Comparison of ENCODE assay signal across 31 cellular contexts in the genomic region with DNA sequence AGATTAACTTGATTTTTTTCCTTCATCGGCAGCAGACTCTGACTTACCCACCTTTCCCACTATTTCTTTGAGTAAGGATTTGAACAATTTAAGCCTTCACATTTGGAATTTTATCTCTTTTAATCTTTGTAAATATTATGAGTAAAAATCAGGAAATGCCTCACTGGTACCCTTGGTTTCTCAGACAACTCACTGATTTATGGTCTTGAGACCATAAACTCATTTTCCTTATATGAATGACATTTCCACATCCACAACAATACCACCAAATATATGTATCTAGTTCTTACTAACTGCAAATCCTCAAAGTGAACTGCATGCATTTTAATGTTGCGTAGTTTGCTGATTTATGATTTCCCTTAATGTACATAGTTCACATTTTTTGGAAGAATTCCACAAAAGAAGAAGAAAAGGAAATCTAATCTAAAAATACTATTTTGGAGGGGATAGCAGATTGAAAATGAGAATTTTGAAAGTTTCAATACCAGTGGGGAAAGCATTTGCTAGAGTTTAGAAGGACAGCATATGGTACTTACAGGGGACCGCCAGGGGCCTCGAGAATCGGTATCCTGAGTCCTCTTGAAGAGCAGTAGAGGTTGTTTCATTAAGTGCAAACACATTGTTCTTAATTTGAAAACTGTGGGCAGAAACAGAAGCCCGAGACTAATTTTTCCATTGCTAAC.
DNase-seq lines count a peak whose midpoint lies in the region; ATAC-seq and TF ChIP-seq lines count a peak whose summit lies in the region.
"Had no signal": no experiment of that assay in that cellular context is flagged by ENCODE, and none has a peak within 500 bp of the region (broad histone marks: within the 10 kb centered on the region; RNA-seq: fewer than 3 reads in every experiment).

No MANE protein-coding gene starts in this region.

- DNase-seq in activated CD4-positive, alpha-beta T cell treated with anti-CD3 and anti-CD28 coated beads for 36 hours, result no peak
- DNase-seq in activated CD4-positive, alpha-beta T cell treated with anti-CD3 and anti-CD28 coated beads for 4 hours, result no peak
- peak; percentile 34 for DNase-seq in A673 (ENCODE audit: low spot score)
- no peak for DNase-seq in T-helper 17 cell
- peak; percentile 22 for DNase-seq in fibroblast of pulmonary artery (ENCODE audit: low read depth)
- no peak for DNase-seq in ecto neural progenitor cell (ENCODE audit: low spot score)
- DNase-seq: activated CD8-positive, alpha-beta memory T cell treated with anti-CD3 and anti-CD28 coated beads, Interleukin-2, amount 50 U/mL, for 48 hours; activated gamma-delta T cell treated with Interleukin-2 at 50 U/mL for 16 hours; brain microvascular endothelial cell; dorsolateral prefrontal cortex; lower lobe of right lung; mucosa of descending colon; MV-4-11; natural killer cell; NCI-H1436 treated with DMSO at 0.1 percent for 48 hours; NCI-H2081 treated with DMSO at 0.1 percent for 48 hours; NCI-H226; NCI-H748 treated with DMSO at 0.1 percent for 48 hours; occipital lobe; SHP77; stimulated activated CD4-positive, alpha-beta T cell treated with anti-CD3 and anti-CD28 coated beads, Interleukin-4, amount 100 ng/mL, for 24 hours; upper lobe of right lung had no signal

- peak overlapping the region; percentile 11 for H3K4me3 Mint-ChIP-seq in activated CD4-positive, alpha-beta T cell treated with anti-CD3 and anti-CD28 coated beads for 36 hours
- H3K4me3 Mint-ChIP-seq in T-helper 17 cell, result peak overlapping the region; percentile 36
- no peak overlapping the region for H3K4me3 Mint-ChIP-seq in stimulated activated memory B cell treated with anti-CD40 and anti-IgM and Interleukin-4, amounts not matched to agents 10 μg/mL and 1 μg/mL and 100 μg/mL, for 72 hours
- H3K4me3 Mint-ChIP-seq: CD14-positive monocyte, GM23338, IgD-negative memory B cell, natural killer cell had no signal

- no peaks in the 10 kb centered on the region for H3K27me3 ChIP-seq in A673 (replicated peaks; ENCODE audit: insufficient read depth, low read depth, low read length, poor library complexity)
- H3K27me3 ChIP-seq: brain microvascular endothelial cell, hepatocyte, upper lobe of right lung had no signal

- peaks cover 20% of the 10 kb centered on the region for H3K4me1 ChIP-seq in A673 (ENCODE audit: insufficient read depth, low read length, poor library complexity, severe bottlenecking)
- H3K4me1 ChIP-seq: gastroesophageal sphincter, lower lobe of right lung, upper lobe of right lung had no signal

- H3K36me3 Mint-ChIP-seq in activated CD4-positive, alpha-beta T cell treated with anti-CD3 and anti-CD28 coated beads for 36 hours (ENCODE audit: low read depth), result peaks cover 5% of the 10 kb centered on the region
- H3K36me3 Mint-ChIP-seq in T-helper 17 cell (ENCODE audit: low read depth), result no peaks in the 10 kb centered on the region
- no peaks in the 10 kb centered on the region for H3K36me3 Mint-ChIP-seq in stimulated activated memory B cell treated with anti-CD40 and anti-IgM and Interleukin-4, amounts not matched to agents 10 μg/mL and 1 μg/mL and 100 μg/mL, for 72 hours
- H3K36me3 Mint-ChIP-seq: CD14-positive monocyte, IgD-negative memory B cell, natural killer cell had no signal

- CTCF ChIA-PET in activated CD4-positive, alpha-beta T cell treated with anti-CD3 and anti-CD28 coated beads for 36 hours (lab: Charles Lee), result interaction anchor here (0.6 kb wide), 1 partner anchor 844 kb away, joined by 3 read pairs; no protein-coding TSS in a partner anchor
- CTCF ChIA-PET in A673 (lab: Charles Lee), result no interaction called here

- H3K4me3 ChIP-seq in A673 (ENCODE audit: low read depth, low read length, poor library complexity, severe bottlenecking) (no peak overlapping the region), fibroblast of pulmonary artery (replicated peaks; ENCODE audit: low read depth, low read length) (no peak overlapping the region)
- H3K4me3 ChIP-seq: dorsolateral prefrontal cortex, gastroesophageal sphincter, GM23338, hepatocyte, lower lobe of right lung, mucosa of descending colon, upper lobe of right lung had no signal

- POLR2A ChIA-PET in activated CD4-positive, alpha-beta T cell treated with anti-CD3 and anti-CD28 coated beads for 36 hours (lab: Charles Lee), result no interaction called here
- POLR2A ChIA-PET in A673 (lab: Charles Lee; ENCODE audit: low non-redundant PET), result no interaction called here

- peaks cover 35% of the 10 kb centered on the region for H3K4me1 Mint-ChIP-seq in activated CD4-positive, alpha-beta T cell treated with anti-CD3 and anti-CD28 coated beads for 36 hours
- H3K4me1 Mint-ChIP-seq in T-helper 17 cell, result peaks cover 3% of the 10 kb centered on the region
- no peaks in the 10 kb centered on the region for H3K4me1 Mint-ChIP-seq in stimulated activated memory B cell treated with anti-CD40 and anti-IgM and Interleukin-4, amounts not matched to agents 10 μg/mL and 1 μg/mL and 100 μg/mL, for 72 hours
- H3K4me1 Mint-ChIP-seq: CD14-positive monocyte, IgD-negative memory B cell, natural killer cell had no signal

- peak overlapping the region; percentile 5 for H3K27ac Mint-ChIP-seq in activated CD4-positive, alpha-beta T cell treated with anti-CD3 and anti-CD28 coated beads for 36 hours
- no peak overlapping the region for H3K27ac Mint-ChIP-seq in T-helper 17 cell
- H3K27ac Mint-ChIP-seq in stimulated activated memory B cell treated with anti-CD40 and anti-IgM and Interleukin-4, amounts not matched to agents 10 μg/mL and 1 μg/mL and 100 μg/mL, for 72 hours, result no peak overlapping the region
- H3K27ac Mint-ChIP-seq: CD14-positive monocyte, GM23338, IgD-negative memory B cell, natural killer cell had no signal

- BruUV-seq in A673 (replicated peaks; lab: Mats Ljungman, UMichigan), result no TSS peak

- no peaks in the 10 kb centered on the region for H3K36me3 ChIP-seq in A673 (ENCODE audit: insufficient read depth, low read length, poor library complexity, severe bottlenecking)
- H3K36me3 ChIP-seq: brain microvascular endothelial cell, gastroesophageal sphincter, lower lobe of right lung, upper lobe of right lung had no signal

- H3K27ac ChIP-seq in A673 (ENCODE audit: low read depth, low read length, poor library complexity, severe bottlenecking), result peak overlapping the region; percentile 50
- H3K27ac ChIP-seq: 22Rv1, brain microvascular endothelial cell, dorsolateral prefrontal cortex, gastroesophageal sphincter, hepatocyte, lower lobe of right lung, upper lobe of right lung had no signal

- H3K9me3 ChIP-seq in A673 (ENCODE audit: low read depth, low read length, poor library complexity, severe bottlenecking), result no peaks in the 10 kb centered on the region
- no peaks in the 10 kb centered on the region for H3K9me3 ChIP-seq in T-helper 17 cell (ENCODE audit: control insufficient read depth, low read length, poor library complexity, severe bottlenecking)
- H3K9me3 ChIP-seq: gastroesophageal sphincter, lower lobe of right lung, mucosa of descending colon, upper lobe of right lung had no signal

- intact Hi-C loops in activated CD4-positive, alpha-beta T cell treated with anti-CD3 and anti-CD28 coated beads for 36 hours (cut with DNase I, micrococcal nuclease), result loop anchor here (10.0 kb wide), 2 partner anchors 684 to 884 kb away; no protein-coding TSS in a partner anchor
- intact Hi-C loops in A673 (cut with micrococcal nuclease; ENCODE audit: unreplicated experiment), result no loop called here

- ATAC-seq in activated CD4-positive, alpha-beta T cell treated with anti-CD3 and anti-CD28 coated beads for 36 hours, result peak; percentile 28
- ATAC-seq in T-helper 17 cell (no peak), HG03025 (IDR thresholded peaks at IDR 0.05; ENCODE audit: low FRiP score, unreplicated experiment) (no peak)
- no peak for ATAC-seq in stimulated activated memory B cell treated with anti-CD40 and anti-IgM and Interleukin-4, amounts not matched to agents 10 μg/mL and 1 μg/mL and 100 μg/mL, for 72 hours
- ATAC-seq: gastroesophageal sphincter, GM23338, lower lobe of right lung, mucosa of descending colon, natural killer cell, Panc1, upper lobe of right lung had no signal

- TF ChIP-seq CTCF in A673 (conservative IDR thresholded peaks at IDR 0.05; ENCODE audit: low read depth, low read length) (no peak), fibroblast of pulmonary artery (IDR thresholded peaks at IDR 0.05; ENCODE audit: low read length, missing control alignments) (no peak)

- no peaks in the 10 kb centered on the region for H3K9me3 Mint-ChIP-seq in activated CD4-positive, alpha-beta T cell treated with anti-CD3 and anti-CD28 coated beads for 36 hours (ENCODE audit: low read depth)
- H3K9me3 Mint-ChIP-seq in stimulated activated memory B cell treated with anti-CD40 and anti-IgM and Interleukin-4, amounts not matched to agents 10 μg/mL and 1 μg/mL and 100 μg/mL, for 72 hours, result no peaks in the 10 kb centered on the region
- H3K9me3 Mint-ChIP-seq: CD14-positive monocyte, GM23338, natural killer cell had no signal

- H3K27me3 Mint-ChIP-seq in activated CD4-positive, alpha-beta T cell treated with anti-CD3 and anti-CD28 coated beads for 36 hours, result peaks cover 12% of the 10 kb centered on the region
- peaks cover 30% of the 10 kb centered on the region for H3K27me3 Mint-ChIP-seq in T-helper 17 cell
- H3K27me3 Mint-ChIP-seq in stimulated activated memory B cell treated with anti-CD40 and anti-IgM and Interleukin-4, amounts not matched to agents 10 μg/mL and 1 μg/mL and 100 μg/mL, for 72 hours, result no peaks in the 10 kb centered on the region

Comparison
In these comparisons a context has a peak if more than half of its experiments do, and no peak if none do; other contexts are left out.
1. DNase-seq: peak in A673 (single experiment) and fibroblast of pulmonary artery (single experiment); none in activated CD4-positive, alpha-beta T cell treated with anti-CD3 and anti-CD28 coated beads for 36 hours (single experiment), activated CD4-positive, alpha-beta T cell treated with anti-CD3 and anti-CD28 coated beads for 4 hours (0 of 2), T-helper 17 cell (0 of 3) and ecto neural progenitor cell (single experiment).